In genomic region chr1:225998560-225999226, GRCh38 we compare ENCODE assay signal across 8 cellular contexts. TPM values are rescaled to one million over a fixed set of nuclear protein-coding genes. Genes with fewer than 3 reads are reported as not detected.
DNase-seq lines count a peak whose midpoint lies in the region; FAIRE-seq and TF ChIP-seq lines count a peak whose summit lies in the region.

No MANE protein-coding gene starts in this region.

- peak overlapping the region; percentile 80 for H2AFZ ChIP-seq in astrocyte (ENCODE audit: low read depth, low read length)

- CTCF ChIA-PET in activated CD4-positive, alpha-beta T cell treated with anti-CD3 and anti-CD28 coated beads, Interleukin-2, amount 10 ng/mL, durations not matched to agents 7 days and 5 days (lab: Charles Lee), result interaction anchor here (1.2 to 1.5 kb wide), 3 partner anchors 10 to 64 kb away, joined by 3 to 4 read pairs (median 4); partner anchors contain the start of gene H3-3A

- no peaks in the 10 kb centered on the region for H3K27me3 ChIP-seq in astrocyte (ENCODE audit: insufficient read depth, low read length)

- H3K4me3 ChIP-seq in astrocyte (ENCODE audit: insufficient read depth, low read depth, low read length), result peak overlapping the region; percentile 98

- H3K27me3 Mint-ChIP-seq in activated CD4-positive, alpha-beta T cell treated with anti-CD3 and anti-CD28 coated beads, Interleukin-2, amount 10 ng/mL, durations not matched to agents 7 days and 5 days, result no peaks in the 10 kb centered on the region
- H3K27me3 Mint-ChIP-seq in astrocyte (ENCODE audit: low read depth, unreplicated experiment), result no peaks in the 10 kb centered on the region
- H3K27me3 Mint-ChIP-seq in stimulated activated naive CD8-positive, alpha-beta T cell treated with anti-CD3 and anti-CD28 coated beads, Interleukin-15, Interleukin-2, amounts not matched to agents 100 ng/mL and 50 ng/mL, for 24 hours, result no peaks in the 10 kb centered on the region

- H3K27ac ChIP-seq in astrocyte (ENCODE audit: low read depth, low read length), result peak overlapping the region; percentile 93

- peak overlapping the region; percentile 100 for H3K27ac Mint-ChIP-seq in activated CD4-positive, alpha-beta T cell treated with anti-CD3 and anti-CD28 coated beads, Interleukin-2, amount 10 ng/mL, durations not matched to agents 7 days and 5 days
- H3K27ac Mint-ChIP-seq in astrocyte (ENCODE audit: unreplicated experiment), result peak overlapping the region; percentile 100
- H3K27ac Mint-ChIP-seq in stimulated activated naive CD8-positive, alpha-beta T cell treated with anti-CD3 and anti-CD28 coated beads, Interleukin-15, Interleukin-2, amounts not matched to agents 100 ng/mL and 50 ng/mL, for 24 hours, result peak overlapping the region; percentile 100

- peaks cover 54% of the 10 kb centered on the region for H3K79me2 ChIP-seq in astrocyte (ENCODE audit: insufficient read depth, low read length)

- peak overlapping the region; percentile 88 for H3K4me2 ChIP-seq in astrocyte (ENCODE audit: low read length)

- TF ChIP-seq CTCF in astrocyte (IDR thresholded peaks at IDR 0.05; ENCODE audit: insufficient read depth, low read depth, low read length), result no peak

- DNase-seq in activated CD4-positive, alpha-beta T cell treated with anti-CD3 and anti-CD28 coated beads, Interleukin-2, amount 10 ng/mL, durations not matched to agents 7 days and 5 days, result no peak
- DNase-seq in activated CD4-positive, alpha-beta T cell treated with anti-CD3 and anti-CD28 coated beads, Interleukin-2, amount 50 U/mL, for 4 hours, result no peak
- peak; percentile 35 for DNase-seq in HT-29 (ENCODE audit: low spot score)
- DNase-seq in astrocyte (ENCODE audit: low read depth), result peak; percentile 57
- DNase-seq in iris pigment epithelial cell (ENCODE audit: low read depth), result peak; percentile 57
- DNase-seq in NCI-H345 (lab: John Stamatoyannopoulos, UW), result no peak
- DNase-seq in NCI-H446 (lab: John Stamatoyannopoulos, UW), result no peak

- H3K4me3 Mint-ChIP-seq in activated CD4-positive, alpha-beta T cell treated with anti-CD3 and anti-CD28 coated beads, Interleukin-2, amount 10 ng/mL, durations not matched to agents 7 days and 5 days, result peak overlapping the region; percentile 99
- H3K4me3 Mint-ChIP-seq in astrocyte (ENCODE audit: unreplicated experiment), result peak overlapping the region; percentile 100
- H3K4me3 Mint-ChIP-seq in stimulated activated naive CD8-positive, alpha-beta T cell treated with anti-CD3 and anti-CD28 coated beads, Interleukin-15, Interleukin-2, amounts not matched to agents 100 ng/mL and 50 ng/mL, for 24 hours, result peak overlapping the region; percentile 94

- H3K9me3 ChIP-seq in astrocyte (ENCODE audit: insufficient read depth, low read depth, low read length), result no peaks in the 10 kb centered on the region

- peak overlapping the region; percentile 97 for H3K9ac ChIP-seq in astrocyte (ENCODE audit: low read length)

- peaks cover 24% of the 10 kb centered on the region for H4K20me1 ChIP-seq in astrocyte (ENCODE audit: insufficient read depth, low read length)

- no peaks in the 10 kb centered on the region for H3K9me3 Mint-ChIP-seq in activated CD4-positive, alpha-beta T cell treated with anti-CD3 and anti-CD28 coated beads, Interleukin-2, amount 10 ng/mL, durations not matched to agents 7 days and 5 days
- H3K9me3 Mint-ChIP-seq in astrocyte (ENCODE audit: unreplicated experiment), result no peaks in the 10 kb centered on the region
- H3K9me3 Mint-ChIP-seq in stimulated activated naive CD8-positive, alpha-beta T cell treated with anti-CD3 and anti-CD28 coated beads, Interleukin-15, Interleukin-2, amounts not matched to agents 100 ng/mL and 50 ng/mL, for 24 hours, result no peaks in the 10 kb centered on the region

- peaks cover 29% of the 10 kb centered on the region for H3K36me3 Mint-ChIP-seq in activated CD4-positive, alpha-beta T cell treated with anti-CD3 and anti-CD28 coated beads, Interleukin-2, amount 10 ng/mL, durations not matched to agents 7 days and 5 days (ENCODE audit: low read depth)
- peaks cover 4% of the 10 kb centered on the region for H3K36me3 Mint-ChIP-seq in astrocyte (ENCODE audit: low read depth, unreplicated experiment)
- peaks cover 29% of the 10 kb centered on the region for H3K36me3 Mint-ChIP-seq in stimulated activated naive CD8-positive, alpha-beta T cell treated with anti-CD3 and anti-CD28 coated beads, Interleukin-15, Interleukin-2, amounts not matched to agents 100 ng/mL and 50 ng/mL, for 24 hours (ENCODE audit: low read depth)

- peaks cover 8% of the 10 kb centered on the region for H3K36me3 ChIP-seq in astrocyte (ENCODE audit: insufficient read depth, low read length)

- H3K4me1 Mint-ChIP-seq in activated CD4-positive, alpha-beta T cell treated with anti-CD3 and anti-CD28 coated beads, Interleukin-2, amount 10 ng/mL, durations not matched to agents 7 days and 5 days, result peaks cover 76% of the 10 kb centered on the region
- H3K4me1 Mint-ChIP-seq in astrocyte (ENCODE audit: low read depth, unreplicated experiment), result peaks cover 31% of the 10 kb centered on the region
- peaks cover 79% of the 10 kb centered on the region for H3K4me1 Mint-ChIP-seq in stimulated activated naive CD8-positive, alpha-beta T cell treated with anti-CD3 and anti-CD28 coated beads, Interleukin-15, Interleukin-2, amounts not matched to agents 100 ng/mL and 50 ng/mL, for 24 hours (ENCODE audit: low read depth)

- FAIRE-seq in astrocyte (lab: Jason Lieb, UNC), result no peak

- POLR2A ChIA-PET in activated CD4-positive, alpha-beta T cell treated with anti-CD3 and anti-CD28 coated beads, Interleukin-2, amount 10 ng/mL, durations not matched to agents 7 days and 5 days (lab: Charles Lee), result interaction anchor here (0.6 to 1.9 kb wide), 4 partner anchors 8 to 114 kb away, joined by 3 to 25 read pairs (median 4); partner anchors contain the start of genes H3-3A and PYCR2

- H3K4me1 ChIP-seq in astrocyte (ENCODE audit: insufficient read depth, low read length), result peaks cover 18% of the 10 kb centered on the region

RNA-seq across cellular contexts. Expression of gene SDE2, which starts 0.5 kb away (rescaled TPM):
- total RNA-seq in activated CD4-positive, alpha-beta T cell treated with anti-CD3 and anti-CD28 coated beads, Interleukin-2, amount 10 ng/mL, durations not matched to agents 7 days and 5 days, result 10 to 100 TPM; 16.1 to 16.6 TPM
- total RNA-seq in HT-29 (2014; rRNA removed; shearing (Covaris generic)), result 13.1 and 13.8 TPM in 2 replicates
- 25.3 and 26.1 TPM in 2 replicates for total RNA-seq in astrocyte

RNA-seq across cellular contexts. Expression of gene LEFTY2, which starts 57.7 kb away (rescaled TPM):
- total RNA-seq in activated CD4-positive, alpha-beta T cell treated with anti-CD3 and anti-CD28 coated beads, Interleukin-2, amount 10 ng/mL, durations not matched to agents 7 days and 5 days, result not detected
- total RNA-seq in HT-29 (2014; rRNA removed; shearing (Covaris generic)), result not detected in 2 replicates
- 7.0 and 12.9 TPM in 2 replicates for total RNA-seq in astrocyte

Comparison
In these comparisons a context has a peak if more than half of its experiments do, and no peak if none do; other contexts are left out.
1. DNase-seq: peak in HT-29 (single experiment), astrocyte (single experiment) and iris pigment epithelial cell (single experiment); none in activated CD4-positive, alpha-beta T cell treated with anti-CD3 and anti-CD28 coated beads, Interleukin-2, amount 10 ng/mL, durations not matched to agents 7 days and 5 days (single experiment), activated CD4-positive, alpha-beta T cell treated with anti-CD3 and anti-CD28 coated beads, Interleukin-2, amount 50 U/mL, for 4 hours (0 of 2), NCI-H345 (single experiment) and NCI-H446 (0 of 2).
2. Peak in every context shown above with its lines, with median percentiles within 50 percentile points of each other: H3K27ac Mint-ChIP-seq and H3K4me3 Mint-ChIP-seq.